In genomic region chr2:171272039-171272438, GRCh38 we compare ENCODE assay signal across 9 cellular contexts.
DNase-seq lines count a peak whose midpoint lies in the region; TF ChIP-seq lines count a peak whose summit lies in the region.
"Had no signal": no experiment of that assay in that cellular context is flagged by ENCODE, and none has a peak within 500 bp of the region (broad histone marks: within the 10 kb centered on the region; RNA-seq: fewer than 3 reads in every experiment).

No MANE protein-coding gene starts in this region.

- H3K9me3 Mint-ChIP-seq in activated naive CD8-positive, alpha-beta T cell treated with anti-CD3 and anti-CD28 coated beads for 36 hours, result no peaks in the 10 kb centered on the region

- no peak overlapping the region for H3K27ac Mint-ChIP-seq in activated naive CD8-positive, alpha-beta T cell treated with anti-CD3 and anti-CD28 coated beads for 36 hours

- H3K4me3 ChIP-seq in AG10803 (ENCODE audit: low read length) (no peak overlapping the region), choroid plexus epithelial cell (ENCODE audit: low read depth, low read length) (no peak overlapping the region)

- no peaks in the 10 kb centered on the region for H3K36me3 Mint-ChIP-seq in activated naive CD8-positive, alpha-beta T cell treated with anti-CD3 and anti-CD28 coated beads for 36 hours

- DNase-seq in AG10803 (ENCODE audit: low read depth) (peak; percentile 94), MV-4-11 (lab: John Stamatoyannopoulos, UW) (peak; percentile 21), choroid plexus epithelial cell (ENCODE audit: low read depth) (peak; percentile 86), lung microvascular endothelial cell (ENCODE audit: low read depth in 2 of 2) (peak; percentile 79 to 82), NAMALWA (ENCODE audit: low spot score) (no peak)
- no peak for DNase-seq in activated CD8-positive, alpha-beta memory T cell treated with anti-CD3 and anti-CD28 coated beads, Interleukin-2, amount 50 U/mL, for 48 hours
- no peak for DNase-seq in stimulated activated CD4-positive, alpha-beta T cell treated with anti-CD3 and anti-CD28 coated beads, Interleukin-4, amount 100 ng/mL, for 1 hour
- DNase-seq in activated naive CD8-positive, alpha-beta T cell treated with anti-CD3 and anti-CD28 coated beads for 36 hours, result no peak
- DNase-seq: activated CD4-positive, CD25-positive, alpha-beta regulatory T cell had no signal

- H3K4me1 Mint-ChIP-seq in activated naive CD8-positive, alpha-beta T cell treated with anti-CD3 and anti-CD28 coated beads for 36 hours, result no peaks in the 10 kb centered on the region

- TF ChIP-seq CTCF in AG10803 (conservative IDR thresholded peaks at IDR 0.05; ENCODE audit: low read length) (no peak), choroid plexus epithelial cell (conservative IDR thresholded peaks at IDR 0.05; ENCODE audit: low read depth, low read length) (no peak)

- no peaks in the 10 kb centered on the region for H3K27me3 Mint-ChIP-seq in activated naive CD8-positive, alpha-beta T cell treated with anti-CD3 and anti-CD28 coated beads for 36 hours

- H3K4me3 Mint-ChIP-seq in activated naive CD8-positive, alpha-beta T cell treated with anti-CD3 and anti-CD28 coated beads for 36 hours, result no peak overlapping the region

Comparison
In these comparisons a context has a peak if more than half of its experiments do, and no peak if none do; other contexts are left out.
1. DNase-seq: peak in AG10803 (single experiment), MV-4-11 (single experiment), choroid plexus epithelial cell (single experiment) and lung microvascular endothelial cell (2 of 2); none in activated CD8-positive, alpha-beta memory T cell treated with anti-CD3 and anti-CD28 coated beads, Interleukin-2, amount 50 U/mL, for 48 hours (single experiment), NAMALWA (single experiment), stimulated activated CD4-positive, alpha-beta T cell treated with anti-CD3 and anti-CD28 coated beads, Interleukin-4, amount 100 ng/mL, for 1 hour (single experiment) and activated naive CD8-positive, alpha-beta T cell treated with anti-CD3 and anti-CD28 coated beads for 36 hours (single experiment).